In genomic region chr7:47277321-47277781, GRCh38 we compare ENCODE assay signal across 18 cellular contexts.
DNase-seq lines count a peak whose midpoint lies in the region; ATAC-seq, FAIRE-seq and TF ChIP-seq lines count a peak whose summit lies in the region.
"Had no signal": no experiment of that assay in that cellular context is flagged by ENCODE, and none has a peak within 500 bp of the region (broad histone marks: within the 10 kb centered on the region; RNA-seq: fewer than 3 reads in every experiment).

No MANE protein-coding gene starts in this region.

- no peaks in the 10 kb centered on the region for H3K79me2 ChIP-seq in PC-3 (ENCODE audit: low read length)

- peaks cover 27% of the 10 kb centered on the region for H3K36me3 ChIP-seq in PC-3 (ENCODE audit: low read depth, low read length)
- peaks cover 8% of the 10 kb centered on the region for H3K36me3 ChIP-seq in colonic mucosa
- H3K36me3 ChIP-seq: BE2C had no signal

- H3K9me2 ChIP-seq in PC-3 (replicated peaks; ENCODE audit: low read length): no peaks in the 10 kb centered on the region

- H3K27ac ChIP-seq in PC-3 (ENCODE audit: low read length) (no peak overlapping the region), colonic mucosa (no peak overlapping the region)
- H3K27ac ChIP-seq: A549, C4-2B, GM23248 had no signal

- BruUV-seq in PC-3 (replicated peaks; lab: Mats Ljungman, UMichigan): TSS peak; percentile 16

- H3K4me3 ChIP-seq in PC-3 (ENCODE audit: low read length): no peak overlapping the region
- no peak overlapping the region for H3K4me3 ChIP-seq in colonic mucosa
- H3K4me3 ChIP-seq: A549, GM23248 had no signal

- no peak for TF ChIP-seq POLR2A in GM12892 (IDR thresholded peaks at IDR 0.05; ENCODE audit: low read depth, low read length)

- no peak overlapping the region for H3K4me2 ChIP-seq in PC-3 (ENCODE audit: low read length)
- H3K4me2 ChIP-seq: A549 had no signal

- TF ChIP-seq CTCF in PC-3 (conservative IDR thresholded peaks at IDR 0.05; ENCODE audit: low read depth, low read length) (no peak), colonic mucosa (IDR thresholded peaks at IDR 0.05) (no peak)

- no peak for ATAC-seq in PC-3
- ATAC-seq: A549 had no signal

- H3K27me3 ChIP-seq in PC-3 (ENCODE audit: low read length): no peaks in the 10 kb centered on the region
- H3K27me3 ChIP-seq in colonic mucosa: no peaks in the 10 kb centered on the region
- H3K27me3 ChIP-seq: BE2C had no signal

- FAIRE-seq in GM12892 (lab: Jason Lieb, UNC): no peak
- FAIRE-seq: A549, D721Med, G401.6, GM12891, H54 had no signal

- H3K9ac ChIP-seq in PC-3 (ENCODE audit: low read length): no peak overlapping the region
- no peak overlapping the region for H3K9ac ChIP-seq in colonic mucosa (ENCODE audit: low read depth in 2 of 2, low read length in 2 of 2)
- H3K9ac ChIP-seq: GM23248 had no signal

- intact Hi-C loops in PC-3 (cut with micrococcal nuclease) (no loop called here), colonic mucosa (cut with DNase I) (loop anchor here (10.0 kb wide), 1 partner anchor 137 kb away; no protein-coding TSS in a partner anchor), posterior vena cava (cut with DNase I) (no loop called here)

- H3K4me1 ChIP-seq in PC-3 (ENCODE audit: insufficient read depth, low read length) (no peaks in the 10 kb centered on the region), colonic mucosa (no peaks in the 10 kb centered on the region)
- H3K4me1 ChIP-seq: A549, BE2C had no signal

- no peak for DNase-seq in PC-3
- peak; percentile 15 for DNase-seq in colonic mucosa
- peak; percentile 66 for DNase-seq in posterior vena cava (ENCODE audit: low spot score)
- peak; percentile 38 for DNase-seq in ureter (ENCODE audit: low spot score)
- no peak for DNase-seq in GM12892 (ENCODE audit: insufficient read length)
- no peak for DNase-seq in NCI-H1048 (lab: John Stamatoyannopoulos, UW)
- DNase-seq: BE2C; CD4-positive, alpha-beta memory T cell; DMS153; DMS79 treated with DMSO at 0.1 percent for 48 hours; EL; GM23248 had no signal

- POLR2A ChIA-PET in PC-3 (lab: Charles Lee; ENCODE audit: unreplicated experiment): no interaction called here

- H3K9me3 ChIP-seq in PC-3 (ENCODE audit: low read length): no peaks in the 10 kb centered on the region
- H3K9me3 ChIP-seq in colonic mucosa: no peaks in the 10 kb centered on the region
- H3K9me3 ChIP-seq: BE2C had no signal

- H4K20me1 ChIP-seq in PC-3 (ENCODE audit: low read length): no peaks in the 10 kb centered on the region

- no peaks in the 10 kb centered on the region for H3F3A ChIP-seq in PC-3 (ENCODE audit: low read length, unreplicated experiment)

- CTCF ChIA-PET in PC-3 (lab: Charles Lee): no interaction called here

- no peak overlapping the region for H2AFZ ChIP-seq in PC-3 (ENCODE audit: low read length)
- H2AFZ ChIP-seq: GM23248 had no signal

Comparison
In these comparisons a context has a peak if more than half of its experiments do, and no peak if none do; other contexts are left out.
1. DNase-seq: peak in colonic mucosa (single experiment), posterior vena cava (single experiment) and ureter (single experiment); none in PC-3 (single experiment), GM12892 (single experiment) and NCI-H1048 (single experiment).